9 cellular contexts compared by ENCODE assay signal in genomic region chr2:10900216-10901109, GRCh38. TPM values are rescaled to one million over a fixed set of nuclear protein-coding genes. Genes with fewer than 3 reads are reported as not detected.
DNase-seq lines count a peak whose midpoint lies in the region; ATAC-seq lines count a peak whose summit lies in the region.
"Had no signal": no experiment of that assay in that cellular context is flagged by ENCODE, and none has a peak within 500 bp of the region (broad histone marks: within the 10 kb centered on the region; RNA-seq: fewer than 3 reads in every experiment).

No MANE protein-coding gene starts in this region.

- no peaks in the 10 kb centered on the region for H3K4me1 Mint-ChIP-seq in activated CD4-positive, alpha-beta memory T cell treated with anti-CD3 and anti-CD28 coated beads for 36 hours (ENCODE audit: low read depth)
- no peaks in the 10 kb centered on the region for H3K4me1 Mint-ChIP-seq in activated CD4-positive, alpha-beta memory T cell treated with anti-CD3 and anti-CD28 coated beads, Interleukin-2, amount 10 ng/mL, durations not matched to agents 7 days and 5 days
- H3K4me1 Mint-ChIP-seq in stimulated activated effector memory CD8-positive, alpha-beta T cell treated with anti-CD3 and anti-CD28 coated beads, Interleukin-12 subunit alpha, Interleukin-12 subunit beta, amount 100 ng/mL, for 72 hours: no peaks in the 10 kb centered on the region

- DNase-seq in activated CD4-positive, alpha-beta memory T cell treated with anti-CD3 and anti-CD28 coated beads for 36 hours: peak; percentile 22
- no peak for DNase-seq in activated CD4-positive, alpha-beta memory T cell treated with anti-CD3 and anti-CD28 coated beads, Interleukin-2, amount 10 ng/mL, durations not matched to agents 7 days and 5 days
- peak; percentile 59 for DNase-seq in NCI-H1694 treated with DMSO at 0.1 percent for 48 hours (lab: John Stamatoyannopoulos, UW)
- DNase-seq in cerebellum (ENCODE audit: low spot score): peak; percentile 30
- no peak for DNase-seq in stimulated activated effector memory CD8-positive, alpha-beta T cell treated with anti-CD3 and anti-CD28 coated beads, Interleukin-12 subunit alpha, Interleukin-12 subunit beta, amount 100 ng/mL, for 72 hours (ENCODE audit: low spot score in 2 of 2)
- no peak for DNase-seq in HK-2 (ENCODE audit: unreplicated experiment)
- DNase-seq in AG20443 (ENCODE audit: low spot score): no peak

- CTCF ChIA-PET in activated CD4-positive, alpha-beta memory T cell treated with anti-CD3 and anti-CD28 coated beads for 36 hours (lab: Charles Lee): interaction anchor here (0.6 to 2.0 kb wide), 3 partner anchors 65 to 354 kb away, joined by 3 to 9 read pairs (median 8); no protein-coding TSS in a partner anchor
- CTCF ChIA-PET in activated CD4-positive, alpha-beta memory T cell treated with anti-CD3 and anti-CD28 coated beads, Interleukin-2, amount 10 ng/mL, durations not matched to agents 7 days and 5 days (lab: Charles Lee): interaction anchor here (1.2 to 3.1 kb wide), 2 partner anchors 68 to 232 kb away, joined by 3 to 10 read pairs; no protein-coding TSS in a partner anchor

- no peaks in the 10 kb centered on the region for H3K9me3 Mint-ChIP-seq in activated CD4-positive, alpha-beta memory T cell treated with anti-CD3 and anti-CD28 coated beads for 36 hours
- no peaks in the 10 kb centered on the region for H3K9me3 Mint-ChIP-seq in activated CD4-positive, alpha-beta memory T cell treated with anti-CD3 and anti-CD28 coated beads, Interleukin-2, amount 10 ng/mL, durations not matched to agents 7 days and 5 days
- H3K9me3 Mint-ChIP-seq in stimulated activated effector memory CD8-positive, alpha-beta T cell treated with anti-CD3 and anti-CD28 coated beads, Interleukin-12 subunit alpha, Interleukin-12 subunit beta, amount 100 ng/mL, for 72 hours: no peaks in the 10 kb centered on the region

- H3K27me3 Mint-ChIP-seq in activated CD4-positive, alpha-beta memory T cell treated with anti-CD3 and anti-CD28 coated beads for 36 hours: peaks cover 7% of the 10 kb centered on the region
- peaks cover 15% of the 10 kb centered on the region for H3K27me3 Mint-ChIP-seq in activated CD4-positive, alpha-beta memory T cell treated with anti-CD3 and anti-CD28 coated beads, Interleukin-2, amount 10 ng/mL, durations not matched to agents 7 days and 5 days

- POLR2A ChIA-PET in activated CD4-positive, alpha-beta memory T cell treated with anti-CD3 and anti-CD28 coated beads for 36 hours (lab: Charles Lee): no interaction called here
- POLR2A ChIA-PET in activated CD4-positive, alpha-beta memory T cell treated with anti-CD3 and anti-CD28 coated beads, Interleukin-2, amount 10 ng/mL, durations not matched to agents 7 days and 5 days (lab: Charles Lee): no interaction called here

- H3K36me3 Mint-ChIP-seq in activated CD4-positive, alpha-beta memory T cell treated with anti-CD3 and anti-CD28 coated beads for 36 hours: no peaks in the 10 kb centered on the region
- no peaks in the 10 kb centered on the region for H3K36me3 Mint-ChIP-seq in activated CD4-positive, alpha-beta memory T cell treated with anti-CD3 and anti-CD28 coated beads, Interleukin-2, amount 10 ng/mL, durations not matched to agents 7 days and 5 days (ENCODE audit: low read depth)
- H3K36me3 Mint-ChIP-seq in stimulated activated effector memory CD8-positive, alpha-beta T cell treated with anti-CD3 and anti-CD28 coated beads, Interleukin-12 subunit alpha, Interleukin-12 subunit beta, amount 100 ng/mL, for 72 hours: no peaks in the 10 kb centered on the region

- ATAC-seq in stimulated activated effector memory CD8-positive, alpha-beta T cell treated with anti-CD3 and anti-CD28 coated beads, Interleukin-12 subunit alpha, Interleukin-12 subunit beta, amount 100 ng/mL, for 72 hours: peak; percentile 44
- ATAC-seq in GM19023 (IDR thresholded peaks at IDR 0.05; ENCODE audit: unreplicated experiment): no peak
- ATAC-seq: body of pancreas had no signal

- intact Hi-C loops in activated CD4-positive, alpha-beta memory T cell treated with anti-CD3 and anti-CD28 coated beads for 36 hours (cut with micrococcal nuclease): no loop called here

- no peak overlapping the region for H3K4me3 Mint-ChIP-seq in activated CD4-positive, alpha-beta memory T cell treated with anti-CD3 and anti-CD28 coated beads for 36 hours
- no peak overlapping the region for H3K4me3 Mint-ChIP-seq in activated CD4-positive, alpha-beta memory T cell treated with anti-CD3 and anti-CD28 coated beads, Interleukin-2, amount 10 ng/mL, durations not matched to agents 7 days and 5 days
- no peak overlapping the region for H3K4me3 Mint-ChIP-seq in stimulated activated effector memory CD8-positive, alpha-beta T cell treated with anti-CD3 and anti-CD28 coated beads, Interleukin-12 subunit alpha, Interleukin-12 subunit beta, amount 100 ng/mL, for 72 hours

- H3K27ac Mint-ChIP-seq in activated CD4-positive, alpha-beta memory T cell treated with anti-CD3 and anti-CD28 coated beads for 36 hours: no peak overlapping the region
- no peak overlapping the region for H3K27ac Mint-ChIP-seq in activated CD4-positive, alpha-beta memory T cell treated with anti-CD3 and anti-CD28 coated beads, Interleukin-2, amount 10 ng/mL, durations not matched to agents 7 days and 5 days
- H3K27ac Mint-ChIP-seq in stimulated activated effector memory CD8-positive, alpha-beta T cell treated with anti-CD3 and anti-CD28 coated beads, Interleukin-12 subunit alpha, Interleukin-12 subunit beta, amount 100 ng/mL, for 72 hours: no peak overlapping the region

RNA-seq across cellular contexts. Expression of gene KCNF1, which starts 11.3 kb away (rescaled TPM):
- total RNA-seq in activated CD4-positive, alpha-beta memory T cell treated with anti-CD3 and anti-CD28 coated beads for 36 hours: not detected
- not detected for total RNA-seq in activated CD4-positive, alpha-beta memory T cell treated with anti-CD3 and anti-CD28 coated beads, Interleukin-2, amount 10 ng/mL, durations not matched to agents 7 days and 5 days
- total RNA-seq in cerebellum: 5.6 TPM

Comparison
In these comparisons a context has a peak if more than half of its experiments do, and no peak if none do; other contexts are left out.
1. DNase-seq: peak in activated CD4-positive, alpha-beta memory T cell treated with anti-CD3 and anti-CD28 coated beads for 36 hours (single experiment), NCI-H1694 treated with DMSO at 0.1 percent for 48 hours (single experiment) and cerebellum (single experiment); none in activated CD4-positive, alpha-beta memory T cell treated with anti-CD3 and anti-CD28 coated beads, Interleukin-2, amount 10 ng/mL, durations not matched to agents 7 days and 5 days (single experiment), stimulated activated effector memory CD8-positive, alpha-beta T cell treated with anti-CD3 and anti-CD28 coated beads, Interleukin-12 subunit alpha, Interleukin-12 subunit beta, amount 100 ng/mL, for 72 hours (0 of 2), HK-2 (single experiment) and AG20443 (single experiment).